Comparison of ENCODE assay signal across 27 cellular contexts in genomic region chr12:49943663-49943945, GRCh38. TPM values are rescaled to one million over a fixed set of nuclear protein-coding genes. Genes with fewer than 3 reads are reported as not detected.
"Had no signal": no experiment of that assay in that cellular context is flagged by ENCODE, and none has a peak within 500 bp of the region (broad histone marks: within the 10 kb centered on the region; RNA-seq: fewer than 3 reads in every experiment).

No MANE protein-coding gene starts in this region.

- H3K27ac ChIP-seq: ascending aorta, colonic mucosa, gastrocnemius medialis, left lung, prostate gland, right atrium auricular region, tibial nerve, uterus had no signal

- H3K4me1 ChIP-seq: ascending aorta, gastrocnemius medialis, prostate gland, uterus had no signal

- H3K4me3 ChIP-seq: ascending aorta, colonic mucosa, gastrocnemius medialis, left lung, prostate gland, right atrium auricular region, tibial nerve, uterus had no signal

- H3K4me3 Mint-ChIP-seq: activated naive CD4-positive, alpha-beta T cell treated with anti-CD3 and anti-CD28 coated beads, Interleukin-2, amount 50 U/mL, for 24 hours; activated T-cell treated with anti-CD3 and anti-CD28 coated beads, Interleukin-2, amount 50 U/mL, for 72 hours; central memory CD8-positive, alpha-beta T cell; nephron had no signal

- H3K27ac Mint-ChIP-seq: activated naive CD4-positive, alpha-beta T cell treated with anti-CD3 and anti-CD28 coated beads, Interleukin-2, amount 50 U/mL, for 24 hours; activated T-cell treated with anti-CD3 and anti-CD28 coated beads, Interleukin-2, amount 50 U/mL, for 72 hours; nephron had no signal

- H3K9me3 ChIP-seq: ascending aorta, colonic mucosa, gastrocnemius medialis, left lung, prostate gland, right atrium auricular region, tibial nerve, uterus had no signal

- ATAC-seq: activated T-cell treated with anti-CD3 and anti-CD28 coated beads, Interleukin-2, amount 50 U/mL, for 72 hours; gastrocnemius medialis had no signal

- H3K36me3 Mint-ChIP-seq: activated naive CD4-positive, alpha-beta T cell treated with anti-CD3 and anti-CD28 coated beads, Interleukin-2, amount 50 U/mL, for 24 hours had no signal

- DNase-seq: activated CD4-positive, alpha-beta T cell treated with anti-CD3 and anti-CD28 coated beads for 48 hours; activated CD8-positive, alpha-beta memory T cell treated with anti-CD3 and anti-CD28 coated beads for 24 hours; activated gamma-delta T cell; activated T-cell treated with anti-CD3 and anti-CD28 coated beads, Interleukin-2, amount 50 U/mL, for 72 hours; erythroblast; gastrocnemius medialis; head of caudate nucleus; midbrain; stimulated activated CD4-positive, alpha-beta T cell treated with anti-CD3 and anti-CD28 coated beads, Interleukin-12 subunit alpha, Interleukin-12 subunit beta, amount 100 ng/mL, for 4 hours; stimulated activated CD4-positive, alpha-beta T cell treated with anti-CD3 and anti-CD28 coated beads, Interleukin-1b, Interleukin-23, amount 100 ng/mL, for 48 hours; stimulated activated CD8-positive, alpha-beta memory T cell treated with anti-CD3 and anti-CD28 coated beads, Interleukin-4, amount 100 ng/mL, for 48 hours; stimulated activated naive CD4-positive, alpha-beta T cell treated with Interleukin-2 at 50 U/mL for 16 hours; T-helper 9 cell; uterus had no signal

- H3K36me3 ChIP-seq: ascending aorta, colonic mucosa, gastrocnemius medialis, left lung, prostate gland, right atrium auricular region, tibial nerve, uterus had no signal

- H3K9me3 Mint-ChIP-seq: activated naive CD4-positive, alpha-beta T cell treated with anti-CD3 and anti-CD28 coated beads, Interleukin-2, amount 50 U/mL, for 24 hours; activated T-cell treated with anti-CD3 and anti-CD28 coated beads, Interleukin-2, amount 50 U/mL, for 72 hours; central memory CD8-positive, alpha-beta T cell; nephron had no signal

- H3K27me3 Mint-ChIP-seq: activated naive CD4-positive, alpha-beta T cell treated with anti-CD3 and anti-CD28 coated beads, Interleukin-2, amount 50 U/mL, for 24 hours had no signal

- H3K27me3 ChIP-seq: ascending aorta, colonic mucosa, gastrocnemius medialis, left lung, right atrium auricular region, tibial nerve, uterus had no signal

RNA-seq across cellular contexts. Expression of gene AQP2, which starts 6.9 kb away (rescaled TPM):
- total RNA-seq: activated T-cell treated with anti-CD3 and anti-CD28 coated beads, Interleukin-2, amount 50 U/mL, for 72 hours; ascending aorta; colonic mucosa; gastrocnemius medialis; kidney epithelial cell; lung microvascular endothelial cell; omental fat pad; subcutaneous adipose tissue; tibial nerve; uterus had no signal

RNA-seq across cellular contexts. Expression of gene AQP5, which starts 18.1 kb away (rescaled TPM):
- total RNA-seq: activated T-cell treated with anti-CD3 and anti-CD28 coated beads, Interleukin-2, amount 50 U/mL, for 72 hours; ascending aorta; colonic mucosa; gastrocnemius medialis; kidney epithelial cell; lung microvascular endothelial cell; omental fat pad; subcutaneous adipose tissue had no signal

RNA-seq across cellular contexts. Expression of gene AQP6, which starts 29.1 kb away (rescaled TPM):
- total RNA-seq: activated T-cell treated with anti-CD3 and anti-CD28 coated beads, Interleukin-2, amount 50 U/mL, for 72 hours; ascending aorta; colonic mucosa; gastrocnemius medialis; kidney epithelial cell; lung microvascular endothelial cell had no signal

RNA-seq across cellular contexts. Expression of gene FAIM2, which starts 39.9 kb away (rescaled TPM):
- total RNA-seq: kidney epithelial cell, lung microvascular endothelial cell had no signal
